ENCODE assay signal across 6 cellular contexts in genomic region chr3:59797533-59797932, GRCh38.
"Had no signal": no experiment of that assay in that cellular context is flagged by ENCODE, and none has a peak within 500 bp of the region (broad histone marks: within the 10 kb centered on the region; RNA-seq: fewer than 3 reads in every experiment).

No MANE protein-coding gene starts in this region.

- H3K4me2 ChIP-seq: KMS-11 had no signal

- ATAC-seq: K562 had no signal

- H3K9ac ChIP-seq: KMS-11 had no signal

- H3K27ac ChIP-seq: HL-60, KMS-11 had no signal

- FAIRE-seq: HTR-8/SVneo, K562 had no signal

- DNase-seq: KBM-7, KG1 had no signal

- H3K4me3 ChIP-seq: K562 had no signal
